9 cellular contexts compared by ENCODE assay signal in the genomic region with DNA sequence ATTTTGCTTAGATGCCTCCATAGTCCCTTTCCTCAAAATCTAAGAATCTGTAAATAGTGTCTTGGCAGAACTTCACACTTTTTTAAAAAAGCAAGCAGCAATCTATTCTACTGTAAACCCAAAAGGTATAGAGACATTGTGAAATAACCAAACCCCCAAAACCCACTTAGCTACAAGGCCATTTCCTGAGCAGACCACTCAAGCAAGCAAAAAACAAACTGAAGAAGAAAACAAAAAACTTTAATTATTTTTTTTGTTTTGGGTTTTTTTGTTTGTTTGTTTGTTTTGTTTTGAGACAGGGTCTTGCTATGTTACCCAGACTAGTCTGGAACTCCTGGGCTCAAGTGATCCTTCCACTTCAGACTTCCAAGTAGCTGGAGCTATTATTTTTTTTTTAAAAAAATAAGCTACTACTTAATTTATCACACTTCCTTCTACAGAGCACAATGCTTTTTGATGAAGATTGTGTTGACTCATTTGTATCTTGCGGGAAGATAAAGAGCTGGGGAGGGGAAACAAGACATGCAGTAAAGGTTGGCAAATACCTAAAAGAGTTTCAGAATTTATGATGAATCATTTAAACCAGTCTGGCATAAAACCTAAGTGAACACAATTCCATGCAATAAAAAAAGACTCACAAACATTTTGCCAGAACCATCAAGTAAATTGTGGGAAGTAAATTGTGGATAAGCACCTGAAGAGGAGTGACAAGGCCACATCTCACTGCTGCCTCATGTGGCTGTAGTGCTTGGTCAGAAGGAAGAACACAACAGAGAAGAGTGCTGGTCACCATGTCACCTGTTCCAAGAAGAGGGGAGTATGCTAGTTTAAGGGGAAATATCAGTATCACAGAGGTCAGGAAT. TPM values are rescaled to one million over a fixed set of nuclear protein-coding genes. Genes with fewer than 3 reads are reported as not detected.
A peak's percentile ranks its signal among the peaks of the same experiment; 100 is the strongest.
DNase-seq lines count a peak whose midpoint lies in the region; ATAC-seq and TF ChIP-seq lines count a peak whose summit lies in the region.
"Had no signal": no experiment of that assay in that cellular context is flagged by ENCODE, and none has a peak within 500 bp of the region (broad histone marks: within the 10 kb centered on the region; RNA-seq: fewer than 3 reads in every experiment).

No MANE protein-coding gene starts in this region.

- no peak overlapping the region for H4K91ac ChIP-seq in H9 (ENCODE audit: insufficient read length, low read depth, low read length)

- no peak overlapping the region for H3K4me3 ChIP-seq in Panc1 (ENCODE audit: low read depth in 2 of 2, low read length in 2 of 2)

- H2BK15ac ChIP-seq in H9 (ENCODE audit: low read depth, low read length), result no peak overlapping the region

- no peak overlapping the region for H3K4ac ChIP-seq in H9 (ENCODE audit: low read depth, low read length)

- H2AK5ac ChIP-seq in H9 (ENCODE audit: insufficient read length, low read length), result no peak overlapping the region

- H3K4me3 Mint-ChIP-seq in H9, result no peak overlapping the region
- H3K4me3 Mint-ChIP-seq in effector memory CD8-positive, alpha-beta T cell, result peak overlapping the region; percentile 39 to 54

- no peaks in the 10 kb centered on the region for H3K36me3 ChIP-seq in Panc1 (ENCODE audit: control insufficient read depth, insufficient read depth, low read length)

- H3K27ac Mint-ChIP-seq in H9, result no peak overlapping the region
- peak overlapping the region; percentile 87 to 97 for H3K27ac Mint-ChIP-seq in effector memory CD8-positive, alpha-beta T cell

- H3K23ac ChIP-seq in H9 (ENCODE audit: insufficient read length, low read depth, low read length), result no peak overlapping the region

- TF ChIP-seq CTCF in H9 (conservative IDR thresholded peaks at IDR 0.05), result peak; percentile 57
- TF ChIP-seq CTCF in Panc1 (IDR thresholded peaks at IDR 0.05), result peak; percentile 33; the same call in 1 of the 2 replicates

- in situ Hi-C loops in Panc1 (cut with HindIII; ENCODE audit: low pct_unique_long_range_greater_than_20kb, low sequenced_read_pairs), result no loop called here

- no peak overlapping the region for H2AFZ ChIP-seq in H9 (ENCODE audit: low read length)
- H2AFZ ChIP-seq: parathyroid adenoma had no signal

- no peak overlapping the region for H3T11ph ChIP-seq in H9 (ENCODE audit: low read length)

- no peak overlapping the region for H4K8ac ChIP-seq in H9 (replicated peaks; ENCODE audit: insufficient read length, low read depth, low read length)

- H3K9me3 ChIP-seq in H9 (ENCODE audit: control insufficient read depth, low read depth, low read length) (no peaks in the 10 kb centered on the region), Panc1 (ENCODE audit: control insufficient read depth, insufficient read depth, low read depth, low read length) (no peaks in the 10 kb centered on the region)

- H3K79me1 ChIP-seq in H9 (ENCODE audit: insufficient read depth, low read depth, low read length, poor library complexity, severe bottlenecking), result no peaks in the 10 kb centered on the region

- H2BK5ac ChIP-seq in H9 (ENCODE audit: insufficient read length, low read length), result no peak overlapping the region

- no TSS peak for BruUV-seq in Panc1 (replicated peaks; lab: Mats Ljungman, UMichigan)

- DNase-seq in EL (peak; percentile 10), H9 (peak; percentile 49), Panc1 (ENCODE audit: low read depth, low spot score) (no peak), DMS79 treated with DMSO at 0.1 percent for 48 hours (lab: John Stamatoyannopoulos, UW) (no peak)
- DNase-seq in effector memory CD8-positive, alpha-beta T cell, result no peak

- H3K14ac ChIP-seq in H9 (ENCODE audit: insufficient read depth, low read length), result no peak overlapping the region

- H3K23me2 ChIP-seq in H9 (ENCODE audit: insufficient read length, low read depth, low read length, poor library complexity, severe bottlenecking), result no peaks in the 10 kb centered on the region

- ATAC-seq in Panc1, result no peak
- peak; percentile 34 for ATAC-seq in effector memory CD8-positive, alpha-beta T cell (replicated peaks)
- no peak for ATAC-seq in GM18519 (IDR thresholded peaks at IDR 0.05; ENCODE audit: low FRiP score, unreplicated experiment)
- no peak for ATAC-seq in GM18517 (IDR thresholded peaks at IDR 0.05; ENCODE audit: unreplicated experiment)
- no peak for ATAC-seq in GM21367 (IDR thresholded peaks at IDR 0.05; ENCODE audit: unreplicated experiment)

- no peak overlapping the region for H2BK120ac ChIP-seq in H9 (ENCODE audit: low read depth, low read length, poor library complexity, severe bottlenecking)

- CTCF ChIA-PET in Panc1 (lab: Charles Lee), result no interaction called here

- no peaks in the 10 kb centered on the region for H3K27me3 Mint-ChIP-seq in H9 (ENCODE audit: low read depth)
- no peaks in the 10 kb centered on the region for H3K27me3 Mint-ChIP-seq in effector memory CD8-positive, alpha-beta T cell

- H3K4me2 ChIP-seq in H9 (ENCODE audit: insufficient read depth, insufficient read length, low read length), result no peak overlapping the region

- POLR2A ChIA-PET in Panc1 (lab: Charles Lee), result no interaction called here

- H3K4me1 ChIP-seq in H9 (ENCODE audit: insufficient read depth, low read length) (no peaks in the 10 kb centered on the region), Panc1 (ENCODE audit: control insufficient read depth, insufficient read depth, low read length) (no peaks in the 10 kb centered on the region)
- H3K4me1 ChIP-seq: parathyroid adenoma had no signal

- no peak overlapping the region for H3K9ac ChIP-seq in H9 (ENCODE audit: extremely low read depth, insufficient read length, low read length)
- H3K9ac ChIP-seq: parathyroid adenoma had no signal

- WGBS in H9 (ENCODE audit: extremely low coverage, insufficient read length, low lambda C conversion rate), result no CpG with 5 or more reads among the region's 1 CpG

- intact Hi-C loops in Panc1 (cut with micrococcal nuclease; ENCODE audit: unreplicated experiment), result no loop called here

- H3K27ac ChIP-seq in H9 (ENCODE audit: insufficient read length, low read depth, low read length) (no peak overlapping the region), Panc1 (ENCODE audit: low read length) (no peak overlapping the region)
- H3K27ac ChIP-seq: parathyroid adenoma had no signal

- H4K5ac ChIP-seq in H9 (ENCODE audit: insufficient read length, low read depth, low read length), result no peak overlapping the region

- no peaks in the 10 kb centered on the region for H4K20me1 ChIP-seq in H9 (ENCODE audit: control insufficient read depth, insufficient read depth, insufficient read length)

- H3K27me3 ChIP-seq in H9 (ENCODE audit: insufficient read depth, low read length) (no peaks in the 10 kb centered on the region), Panc1 (ENCODE audit: control insufficient read depth, insufficient read depth, low read length) (no peaks in the 10 kb centered on the region)

- no peaks in the 10 kb centered on the region for H3K9me3 Mint-ChIP-seq in H9
- peaks cover 0 to 5% of the 10 kb centered on the region in 2 donors for H3K9me3 Mint-ChIP-seq in effector memory CD8-positive, alpha-beta T cell

- H2BK20ac ChIP-seq in H9 (ENCODE audit: low read depth, low read length, poor library complexity, severe bottlenecking), result no peak overlapping the region

- no peak overlapping the region for H2BK12ac ChIP-seq in H9 (ENCODE audit: insufficient read length, low read depth, low read length)

- H3K4me1 Mint-ChIP-seq in H9, result peaks cover 0 to under 1% of the 10 kb centered on the region in 2 experiments; a peak in 1 of 4 replicates
- peaks cover 46 to 70% of the 10 kb centered on the region in 2 donors for H3K4me1 Mint-ChIP-seq in effector memory CD8-positive, alpha-beta T cell (ENCODE audit: low read depth in 2 of 2)

- H3K18ac ChIP-seq in H9 (ENCODE audit: insufficient read length, low read depth, low read length), result no peak overlapping the region

- H3K56ac ChIP-seq in H9 (ENCODE audit: insufficient read length, low read depth, low read length), result no peak overlapping the region

- H3K79me2 ChIP-seq in H9 (ENCODE audit: insufficient read depth, low read length), result no peaks in the 10 kb centered on the region
- H3K79me2 ChIP-seq: parathyroid adenoma had no signal

- H3K36me3 Mint-ChIP-seq in H9 (ENCODE audit: insufficient read depth in 1 of 3, low read depth in 3 of 3), result no peaks in the 10 kb centered on the region
- H3K36me3 Mint-ChIP-seq in effector memory CD8-positive, alpha-beta T cell (ENCODE audit: insufficient read depth), result peaks cover 9% of the 10 kb centered on the region

RNA-seq across cellular contexts. Expression of a gene that starts 2.7 kb away (rescaled TPM):
- total RNA-seq in H9 (2021), result not detected in 2 replicates
- total RNA-seq in Panc1 (2021; ENCODE audit: unreplicated experiment), result not detected
- polyA plus RNA-seq in Panc1 (2012; ENCODE audit: insufficient read length), result not detected

RNA-seq across cellular contexts. Expression of a gene that starts 13.1 kb away (rescaled TPM):
- total RNA-seq in H9 (2021) (0.22 and 0.53 TPM in 2 replicates), Panc1 (2021; ENCODE audit: unreplicated experiment) (0.10 TPM)
- not detected for polyA plus RNA-seq in Panc1 (2012; ENCODE audit: insufficient read length)

RNA-seq across cellular contexts. Expression of a gene that starts 30.4 kb away (rescaled TPM):
- 19.3 and 19.7 TPM in 2 replicates for total RNA-seq in H9 (2021)
- 14.2 TPM for total RNA-seq in Panc1 (2021; ENCODE audit: unreplicated experiment)
- polyA plus RNA-seq in Panc1 (2012; ENCODE audit: insufficient read length), result 7.7 TPM

RNA-seq across cellular contexts. Expression of a gene that starts 30.9 kb away (rescaled TPM):
- total RNA-seq in H9 (2021) (12.0 and 13.4 TPM in 2 replicates), Panc1 (2021; ENCODE audit: unreplicated experiment) (8.6 TPM)
- 4.5 TPM for polyA plus RNA-seq in Panc1 (2012; ENCODE audit: insufficient read length)

RNA-seq across cellular contexts. Expression of a gene that starts 54.9 kb away (rescaled TPM):
- 65.7 and 68.1 TPM in 2 replicates for total RNA-seq in H9 (2021)
- total RNA-seq in Panc1 (2021; ENCODE audit: unreplicated experiment), result 41.5 TPM
- polyA plus RNA-seq in Panc1 (2012; ENCODE audit: insufficient read length), result 16.3 TPM

Comparison
In these comparisons a context has a peak if more than half of its experiments do, and no peak if none do; other contexts are left out.
1. DNase-seq: peak in EL (single experiment) and H9 (single experiment); none in Panc1 (single experiment), effector memory CD8-positive, alpha-beta T cell (0 of 3) and DMS79 treated with DMSO at 0.1 percent for 48 hours (single experiment).
2. H3K27ac Mint-ChIP-seq: peak in effector memory CD8-positive, alpha-beta T cell (2 of 2); none in H9 (0 of 3).
3. H3K4me3 Mint-ChIP-seq: peak in effector memory CD8-positive, alpha-beta T cell (2 of 2); none in H9 (0 of 2).